1 cellular context compared by ENCODE assay signal in genomic region chr12:52235822-52236291, GRCh38.
TF ChIP-seq lines count a peak whose summit lies in the region.

No MANE protein-coding gene starts in this region.

TF ChIP-seq in A549, 52 proteins besides CTCF, POLR2A, EP300 and RAD21 (continued from another document):
- no peak for TF ChIP-seq USF2 (IDR thresholded peaks at IDR 0.05)
- TF ChIP-seq HOXA7 (CRISPR knock-in tag; IDR thresholded peaks at IDR 0.05) = peak; percentile 50; the same call in 1 of the 2 replicates
- peak; percentile 1 to 21; a peak in 2 of 5 replicates for TF ChIP-seq JUN (IDR thresholded peaks at IDR 0.05)
- no peak for TF ChIP-seq CHD2 (IDR thresholded peaks at IDR 0.05; ENCODE audit: low read length, partially characterized antibody)
- TF ChIP-seq ZNF302 (CRISPR knock-in tag; IDR thresholded peaks at IDR 0.05) = no peak
- TF ChIP-seq HOXB5 (CRISPR knock-in tag; IDR thresholded peaks at IDR 0.05) = no peak
